9 cellular contexts compared by ENCODE assay signal in genomic region chr3:154904328-154904727, GRCh38.
DNase-seq lines count a peak whose midpoint lies in the region; ATAC-seq, FAIRE-seq and TF ChIP-seq lines count a peak whose summit lies in the region.
"Had no signal": no experiment of that assay in that cellular context is flagged by ENCODE, and none has a peak within 500 bp of the region (broad histone marks: within the 10 kb centered on the region; RNA-seq: fewer than 3 reads in every experiment).

No MANE protein-coding gene starts in this region.

- CTCF ChIA-PET in K562 (lab: Yijun Ruan, JAX; ENCODE audit: low intra/inter-chr PET ratio), result no interaction called here

- intact Hi-C loops in K562 (cut with micrococcal nuclease) (loop anchor here (2.0 kb wide), 1 partner anchor 418 kb away; no protein-coding TSS in a partner anchor), prostate gland (cut with DNase I) (no loop called here)

- TF ChIP-seq POLR2A in K562 (conservative IDR thresholded peaks at IDR 0.05) (no peak), prostate gland (IDR thresholded peaks at IDR 0.05) (no peak)

- H3K27me3 Mint-ChIP-seq in mesothelial cell of epicardium (ENCODE audit: low read depth), result no peaks in the 10 kb centered on the region

- no peak for TF ChIP-seq EP300 in Ishikawa (IDR thresholded peaks at IDR 0.05; ENCODE audit: borderline replicate concordance)
- TF ChIP-seq EP300 in K562 (IDR thresholded peaks at IDR 0.05; ENCODE audit: low read length), result no peak

- H3K27ac Mint-ChIP-seq in mesothelial cell of epicardium, result no peak overlapping the region

- peaks cover under 1% of the 10 kb centered on the region for H3K36me3 Mint-ChIP-seq in mesothelial cell of epicardium

- H3K36me3 ChIP-seq in K562 (ENCODE audit: control insufficient read depth, insufficient read depth, low read length) (no peaks in the 10 kb centered on the region), prostate gland (no peaks in the 10 kb centered on the region)

- POLR2A ChIA-PET in K562 (lab: Yijun Ruan, JAX), result no interaction called here

- no peak overlapping the region for H2AFZ ChIP-seq in K562 (ENCODE audit: low read depth, low read length)

- peak; percentile 67 for DNase-seq in ELR (ENCODE audit: low read depth)
- DNase-seq in K562 (ENCODE audit: extremely low read depth in 1 of 4, low spot score in 3 of 4), result peak in 3 of 4 experiments; percentile 7 to 31 (median 21)
- DNase-seq in mesothelial cell of epicardium (ENCODE audit: low spot score in 2 of 2, unreplicated experiment in 2 of 2), result no peak
- DNase-seq in frontal cortex (ENCODE audit: low spot score in 2 of 2), result no peak
- no peak for DNase-seq in prostate gland (ENCODE audit: low spot score)
- DNase-seq: hippocampal formation had no signal

- no peaks in the 10 kb centered on the region for H3K79me2 ChIP-seq in K562 (ENCODE audit: control insufficient read depth, insufficient read depth, low read length)

- ATAC-seq in K562 (peak; percentile 76), HG03378 (IDR thresholded peaks at IDR 0.05; ENCODE audit: unreplicated experiment) (no peak)
- no peak for ATAC-seq in activated CD4-positive, CD25-positive, alpha-beta regulatory T cell treated with anti-CD3 and anti-CD28 coated beads, Interleukin-2, amount 50 U/mL, for 24 hours

- H3K4me1 Mint-ChIP-seq in mesothelial cell of epicardium, result peaks cover 6% of the 10 kb centered on the region

- H4K20me1 ChIP-seq in K562 (replicated peaks; ENCODE audit: control insufficient read depth, insufficient read depth, low read length), result no peaks in the 10 kb centered on the region

- H3K9me3 Mint-ChIP-seq in mesothelial cell of epicardium, result peaks cover 6% of the 10 kb centered on the region

- no peak overlapping the region for H3K4me3 Mint-ChIP-seq in mesothelial cell of epicardium

- BruUV-seq in K562 (replicated peaks; lab: Mats Ljungman, UMichigan), result no TSS peak

- no peaks in the 10 kb centered on the region for H3K9me3 ChIP-seq in K562 (replicated peaks; ENCODE audit: control insufficient read depth, insufficient read depth, low read depth, low read length)
- no peaks in the 10 kb centered on the region for H3K9me3 ChIP-seq in prostate gland

- H3K27me3 ChIP-seq in K562 (ENCODE audit: control insufficient read depth in 2 of 2, insufficient read depth in 2 of 2, low read length in 2 of 2) (no peaks in the 10 kb centered on the region), prostate gland (replicated peaks; ENCODE audit: insufficient read depth) (no peaks in the 10 kb centered on the region)

- H3K4me2 ChIP-seq in K562 (ENCODE audit: insufficient read depth, low read length), result no peak overlapping the region

- TF ChIP-seq CTCF in K562 (IDR thresholded peaks at IDR 0.05 in 2 of 3, conservative IDR thresholded peaks at IDR 0.05 in 1 of 3; ENCODE audit: insufficient read depth in 2 of 3, low read depth in 1 of 3, low read length in 3 of 3) (peak; percentile 31 to 51 (median 40); a peak in 5 of 6 replicates), mesothelial cell of epicardium (IDR thresholded peaks at IDR 0.05; ENCODE audit: unreplicated experiment) (peak; percentile 45), prostate gland (IDR thresholded peaks at IDR 0.05) (peak in 2 of 4 experiments; percentile 19 to 20)

- TF ChIP-seq RAD21 in Ishikawa (IDR thresholded peaks at IDR 0.05; ENCODE audit: low read depth), result peak; percentile 24; the same call in 1 of the 2 replicates
- TF ChIP-seq RAD21 in K562 (CRISPR knock-in tag; conservative IDR thresholded peaks at IDR 0.05 in 1 of 2, IDR thresholded peaks at IDR 0.05 in 1 of 2), result peak; percentile 27 to 60; a peak in 3 of 4 replicates

- H3K27ac ChIP-seq in K562 (ENCODE audit: extremely low read depth, low read depth, low read length) (no peak overlapping the region), prostate gland (no peak overlapping the region)

- H3K9me1 ChIP-seq in K562 (ENCODE audit: control insufficient read depth, insufficient read depth, low read length), result no peaks in the 10 kb centered on the region

- no peak overlapping the region for H3K4me3 ChIP-seq in K562
- H3K4me3 ChIP-seq in prostate gland, result no peak overlapping the region

- peak; percentile 85 for FAIRE-seq in K562 (lab: Jason Lieb, UNC)
- no peak for FAIRE-seq in frontal cortex (lab: Jason Lieb, UNC)

- no peaks in the 10 kb centered on the region for H3K4me1 ChIP-seq in K562 (replicated peaks in 1 of 2; ENCODE audit: control insufficient read depth in 2 of 2, insufficient read depth in 2 of 2, low read length in 2 of 2)
- no peaks in the 10 kb centered on the region for H3K4me1 ChIP-seq in prostate gland (replicated peaks)

- in situ Hi-C loops in K562 (cut with MboI), result no loop called here

- WGBS in K562 (ENCODE audit: insufficient coverage, low coverage, missing lambda C conversion rate), result 0% methylated on average over 2 of the region's 2 CpGs
- 51% methylated on average over 2 of the region's 2 CpGs for WGBS in prostate gland

- no peak overlapping the region for H3K9ac ChIP-seq in K562 (ENCODE audit: insufficient read depth in 1 of 2, low read depth in 2 of 2, low read length in 2 of 2)

TF ChIP-seq in Ishikawa, 13 proteins besides CTCF, POLR2A, EP300 and RAD21:
- no peak for TF ChIP-seq TCF12 (IDR thresholded peaks at IDR 0.05; ENCODE audit: low read depth)
- no peak for TF ChIP-seq TAF1 (IDR thresholded peaks at IDR 0.05; ENCODE audit: low read depth)
- TF ChIP-seq YY1 (IDR thresholded peaks at IDR 0.05; ENCODE audit: low read depth), result no peak
- TF ChIP-seq ZBTB7A (IDR thresholded peaks at IDR 0.05; ENCODE audit: low read depth), result no peak
- no peak for TF ChIP-seq USF1 (IDR thresholded peaks at IDR 0.05)
- TF ChIP-seq TEAD4 (IDR thresholded peaks at IDR 0.05), result no peak
- TF ChIP-seq FOXM1 (IDR thresholded peaks at IDR 0.05; ENCODE audit: borderline replicate concordance, low read depth), result no peak
- TF ChIP-seq MAX (IDR thresholded peaks at IDR 0.05), result no peak
- TF ChIP-seq EGR1 (IDR thresholded peaks at IDR 0.05), result no peak
- no peak for TF ChIP-seq NFIC (IDR thresholded peaks at IDR 0.05)
- no peak for TF ChIP-seq CREB1 (IDR thresholded peaks at IDR 0.05; ENCODE audit: low read depth)
TF ChIP-seq in Ishikawa: peak in this region for 0.

TF ChIP-seq in K562, 482 proteins besides CTCF, POLR2A, EP300 and RAD21:
- TF ChIP-seq, protein P1, sequence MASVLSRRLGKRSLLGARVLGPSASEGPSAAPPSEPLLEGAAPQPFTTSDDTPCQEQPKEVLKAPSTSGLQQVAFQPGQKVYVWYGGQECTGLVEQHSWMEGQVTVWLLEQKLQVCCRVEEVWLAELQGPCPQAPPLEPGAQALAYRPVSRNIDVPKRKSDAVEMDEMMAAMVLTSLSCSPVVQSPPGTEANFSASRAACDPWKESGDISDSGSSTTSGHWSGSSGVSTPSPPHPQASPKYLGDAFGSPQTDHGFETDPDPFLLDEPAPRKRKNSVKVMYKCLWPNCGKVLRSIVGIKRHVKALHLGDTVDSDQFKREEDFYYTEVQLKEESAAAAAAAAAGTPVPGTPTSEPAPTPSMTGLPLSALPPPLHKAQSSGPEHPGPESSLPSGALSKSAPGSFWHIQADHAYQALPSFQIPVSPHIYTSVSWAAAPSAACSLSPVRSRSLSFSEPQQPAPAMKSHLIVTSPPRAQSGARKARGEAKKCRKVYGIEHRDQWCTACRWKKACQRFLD (CRISPR knock-in tag; IDR thresholded peaks at IDR 0.05), result no peak
- TF ChIP-seq NR1H2 (CRISPR knock-in tag; IDR thresholded peaks at IDR 0.05) (no peak), SMC3 (conservative IDR thresholded peaks at IDR 0.05; ENCODE audit: insufficient read depth, low read depth, low read length) (peak; percentile 38; the same call in 1 of the 2 replicates), U2AF2 (optimal IDR thresholded peaks at IDR 0.05; ENCODE audit: low read depth, low read length) (no peak), FOXK1 (CRISPR knock-in tag; IDR thresholded peaks at IDR 0.05; ENCODE audit: borderline replicate concordance) (no peak), FOSL1 (tag; conservative IDR thresholded peaks at IDR 0.05) (no peak)
- TF ChIP-seq, protein P2, sequence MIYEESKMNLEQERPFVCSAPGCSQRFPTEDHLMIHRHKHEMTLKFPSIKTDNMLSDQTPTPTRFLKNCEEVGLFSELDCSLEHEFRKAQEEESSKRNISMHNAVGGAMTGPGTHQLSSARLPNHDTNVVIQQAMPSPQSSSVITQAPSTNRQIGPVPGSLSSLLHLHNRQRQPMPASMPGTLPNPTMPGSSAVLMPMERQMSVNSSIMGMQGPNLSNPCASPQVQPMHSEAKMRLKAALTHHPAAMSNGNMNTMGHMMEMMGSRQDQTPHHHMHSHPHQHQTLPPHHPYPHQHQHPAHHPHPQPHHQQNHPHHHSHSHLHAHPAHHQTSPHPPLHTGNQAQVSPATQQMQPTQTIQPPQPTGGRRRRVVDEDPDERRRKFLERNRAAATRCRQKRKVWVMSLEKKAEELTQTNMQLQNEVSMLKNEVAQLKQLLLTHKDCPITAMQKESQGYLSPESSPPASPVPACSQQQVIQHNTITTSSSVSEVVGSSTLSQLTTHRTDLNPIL (CRISPR knock-in tag; IDR thresholded peaks at IDR 0.05), result no peak

Comparison
In these comparisons a context has a peak if more than half of its experiments do, and no peak if none do; other contexts are left out.
1. DNase-seq: peak in ELR (single experiment) and K562 (3 of 4); none in mesothelial cell of epicardium (0 of 2), frontal cortex (0 of 2) and prostate gland (single experiment).